In the genomic region with DNA sequence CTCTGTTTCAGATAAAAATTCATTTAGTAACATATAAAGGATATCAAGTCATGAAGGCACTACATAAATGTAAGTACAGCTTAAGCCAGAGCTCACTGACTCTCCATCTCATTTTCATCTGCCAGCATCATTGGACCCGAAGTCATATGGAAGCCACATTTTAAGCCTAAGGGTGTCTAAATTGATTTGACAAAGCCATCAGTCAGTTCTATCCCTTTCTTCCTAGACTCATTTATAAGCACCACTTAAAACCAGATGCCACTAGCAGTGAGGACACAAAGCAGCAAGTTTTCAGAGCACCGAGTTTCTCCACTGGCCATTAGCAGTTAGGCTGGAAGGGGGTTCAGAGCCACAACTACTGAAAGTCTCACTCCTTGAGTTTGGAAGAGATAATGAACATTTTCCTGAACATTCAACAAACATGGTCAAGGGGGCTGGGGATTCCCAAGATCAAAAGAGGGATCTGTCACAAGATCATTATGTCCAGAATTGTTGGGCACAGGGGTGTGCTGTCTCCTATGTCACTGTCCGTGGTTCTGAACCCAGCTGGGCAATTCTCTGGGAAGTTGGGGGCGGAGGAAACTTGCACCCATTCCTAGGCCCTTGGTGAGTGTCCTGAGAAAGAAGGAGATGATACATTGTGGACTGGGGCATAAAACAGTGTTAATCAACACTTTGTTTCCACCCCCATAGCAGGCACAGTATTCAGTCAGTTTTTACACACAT, we compare ENCODE assay signal across 13 cellular contexts.
DNase-seq lines count a peak whose midpoint lies in the region; ATAC-seq and TF ChIP-seq lines count a peak whose summit lies in the region.
"Had no signal": no experiment of that assay in that cellular context is flagged by ENCODE, and none has a peak within 500 bp of the region (broad histone marks: within the 10 kb centered on the region; RNA-seq: fewer than 3 reads in every experiment).

No MANE protein-coding gene starts in this region.

- H3K27ac ChIP-seq in Peyer's patch, result no peak overlapping the region
- H3K27ac ChIP-seq: spleen had no signal

- POLR2A ChIA-PET in naive thymus-derived CD8-positive, alpha-beta T cell (lab: Charles Lee), result no interaction called here

- ATAC-seq in naive thymus-derived CD8-positive, alpha-beta T cell, result no peak
- no peak for ATAC-seq in stimulated activated effector memory CD8-positive, alpha-beta T cell treated with anti-CD3 and anti-CD28 coated beads, Interleukin-12 subunit alpha, Interleukin-12 subunit beta, amount 100 ng/mL, for 72 hours

- H3K9me3 Mint-ChIP-seq in progenitor cell of endocrine pancreas (ENCODE audit: low read depth), result no peaks in the 10 kb centered on the region
- peaks cover 0 to 14% (median 3%) of the 10 kb centered on the region in 9 donors for H3K9me3 Mint-ChIP-seq in naive thymus-derived CD8-positive, alpha-beta T cell
- peaks cover 4% of the 10 kb centered on the region for H3K9me3 Mint-ChIP-seq in stimulated activated effector memory CD8-positive, alpha-beta T cell treated with anti-CD3 and anti-CD28 coated beads, Interleukin-12 subunit alpha, Interleukin-12 subunit beta, amount 100 ng/mL, for 72 hours

- no peak overlapping the region for H3K4me3 ChIP-seq in fibroblast of mammary gland (ENCODE audit: control insufficient read depth, low read depth, low read length)
- no peak overlapping the region for H3K4me3 ChIP-seq in Peyer's patch
- H3K4me3 ChIP-seq: spleen had no signal

- no peaks in the 10 kb centered on the region for H3K36me3 Mint-ChIP-seq in progenitor cell of endocrine pancreas (ENCODE audit: insufficient read depth)
- peaks cover 0 to 5% (median 0%) of the 10 kb centered on the region in 3 donors for H3K36me3 Mint-ChIP-seq in naive thymus-derived CD8-positive, alpha-beta T cell
- H3K36me3 Mint-ChIP-seq in stimulated activated effector memory CD8-positive, alpha-beta T cell treated with anti-CD3 and anti-CD28 coated beads, Interleukin-12 subunit alpha, Interleukin-12 subunit beta, amount 100 ng/mL, for 72 hours, result no peaks in the 10 kb centered on the region
- H3K36me3 Mint-ChIP-seq: naive B cell had no signal

- TF ChIP-seq CTCF in fibroblast of mammary gland (conservative IDR thresholded peaks at IDR 0.05; ENCODE audit: control insufficient read depth, insufficient read depth, low read depth, low read length) (no peak), progenitor cell of endocrine pancreas (IDR thresholded peaks at IDR 0.05; ENCODE audit: unreplicated experiment) (no peak), Peyer's patch (IDR thresholded peaks at IDR 0.05) (no peak)

- H3K4me1 Mint-ChIP-seq in progenitor cell of endocrine pancreas (ENCODE audit: low read depth), result peaks cover 33% of the 10 kb centered on the region
- no peaks in the 10 kb centered on the region for H3K4me1 Mint-ChIP-seq in naive thymus-derived CD8-positive, alpha-beta T cell
- no peaks in the 10 kb centered on the region for H3K4me1 Mint-ChIP-seq in stimulated activated effector memory CD8-positive, alpha-beta T cell treated with anti-CD3 and anti-CD28 coated beads, Interleukin-12 subunit alpha, Interleukin-12 subunit beta, amount 100 ng/mL, for 72 hours
- H3K4me1 Mint-ChIP-seq: activated B cell treated with CpG ODN at 0.5 μM for 24 hours, naive B cell had no signal

- no peaks in the 10 kb centered on the region for H3K36me3 ChIP-seq in Peyer's patch
- H3K36me3 ChIP-seq: spleen had no signal

- H3K9me3 ChIP-seq in Peyer's patch, result no peaks in the 10 kb centered on the region

- H3K4me3 Mint-ChIP-seq in progenitor cell of endocrine pancreas (ENCODE audit: low read depth), result no peak overlapping the region
- no peak overlapping the region for H3K4me3 Mint-ChIP-seq in naive thymus-derived CD8-positive, alpha-beta T cell
- H3K4me3 Mint-ChIP-seq in stimulated activated effector memory CD8-positive, alpha-beta T cell treated with anti-CD3 and anti-CD28 coated beads, Interleukin-12 subunit alpha, Interleukin-12 subunit beta, amount 100 ng/mL, for 72 hours, result no peak overlapping the region
- H3K4me3 Mint-ChIP-seq: activated B cell treated with CpG ODN at 0.5 μM for 24 hours, naive B cell had no signal

- H3K4me1 ChIP-seq in Peyer's patch, result no peaks in the 10 kb centered on the region
- H3K4me1 ChIP-seq: spleen had no signal

- peak overlapping the region; percentile 54 for H3K27ac Mint-ChIP-seq in progenitor cell of endocrine pancreas
- H3K27ac Mint-ChIP-seq in naive thymus-derived CD8-positive, alpha-beta T cell, result no peak overlapping the region
- H3K27ac Mint-ChIP-seq in stimulated activated effector memory CD8-positive, alpha-beta T cell treated with anti-CD3 and anti-CD28 coated beads, Interleukin-12 subunit alpha, Interleukin-12 subunit beta, amount 100 ng/mL, for 72 hours, result no peak overlapping the region
- H3K27ac Mint-ChIP-seq: activated B cell treated with CpG ODN at 0.5 μM for 24 hours had no signal

- H3K27me3 ChIP-seq in Peyer's patch, result no peaks in the 10 kb centered on the region

- peak; percentile 39 for DNase-seq in DMS53 (lab: John Stamatoyannopoulos, UW)
- DNase-seq in DMS53 treated with DMSO at 0.1 percent for 48 hours (lab: John Stamatoyannopoulos, UW; ENCODE audit: unreplicated experiment), result no peak
- peak; percentile 23 for DNase-seq in RKO (ENCODE audit: low spot score)
- peak; percentile 22 for DNase-seq in fibroblast of mammary gland (ENCODE audit: low read depth)
- peak; percentile 26 for DNase-seq in progenitor cell of endocrine pancreas (ENCODE audit: low spot score, unreplicated experiment)
- DNase-seq in naive thymus-derived CD8-positive, alpha-beta T cell, result no peak
- DNase-seq in Peyer's patch, result no peak
- DNase-seq in stimulated activated effector memory CD8-positive, alpha-beta T cell treated with anti-CD3 and anti-CD28 coated beads, Interleukin-12 subunit alpha, Interleukin-12 subunit beta, amount 100 ng/mL, for 72 hours (ENCODE audit: low spot score in 2 of 2), result no peak
- DNase-seq: 8988T, activated B cell treated with CpG ODN at 0.5 μM for 24 hours, Karpas-422, naive B cell, spleen had no signal

- TF ChIP-seq POLR2A in Peyer's patch (IDR thresholded peaks at IDR 0.05), result no peak

- peaks cover 32% of the 10 kb centered on the region for H3K27me3 Mint-ChIP-seq in progenitor cell of endocrine pancreas
- peaks cover 5 to 24% (median 13%) of the 10 kb centered on the region in 5 donors for H3K27me3 Mint-ChIP-seq in naive thymus-derived CD8-positive, alpha-beta T cell

Comparison
In these comparisons a context has a peak if more than half of its experiments do, and no peak if none do; other contexts are left out.
1. DNase-seq: peak in DMS53 (single experiment), RKO (single experiment), fibroblast of mammary gland (single experiment) and progenitor cell of endocrine pancreas (single experiment); none in DMS53 treated with DMSO at 0.1 percent for 48 hours (single experiment), naive thymus-derived CD8-positive, alpha-beta T cell (0 of 10), Peyer's patch (0 of 3) and stimulated activated effector memory CD8-positive, alpha-beta T cell treated with anti-CD3 and anti-CD28 coated beads, Interleukin-12 subunit alpha, Interleukin-12 subunit beta, amount 100 ng/mL, for 72 hours (0 of 2).